In the genomic region with DNA sequence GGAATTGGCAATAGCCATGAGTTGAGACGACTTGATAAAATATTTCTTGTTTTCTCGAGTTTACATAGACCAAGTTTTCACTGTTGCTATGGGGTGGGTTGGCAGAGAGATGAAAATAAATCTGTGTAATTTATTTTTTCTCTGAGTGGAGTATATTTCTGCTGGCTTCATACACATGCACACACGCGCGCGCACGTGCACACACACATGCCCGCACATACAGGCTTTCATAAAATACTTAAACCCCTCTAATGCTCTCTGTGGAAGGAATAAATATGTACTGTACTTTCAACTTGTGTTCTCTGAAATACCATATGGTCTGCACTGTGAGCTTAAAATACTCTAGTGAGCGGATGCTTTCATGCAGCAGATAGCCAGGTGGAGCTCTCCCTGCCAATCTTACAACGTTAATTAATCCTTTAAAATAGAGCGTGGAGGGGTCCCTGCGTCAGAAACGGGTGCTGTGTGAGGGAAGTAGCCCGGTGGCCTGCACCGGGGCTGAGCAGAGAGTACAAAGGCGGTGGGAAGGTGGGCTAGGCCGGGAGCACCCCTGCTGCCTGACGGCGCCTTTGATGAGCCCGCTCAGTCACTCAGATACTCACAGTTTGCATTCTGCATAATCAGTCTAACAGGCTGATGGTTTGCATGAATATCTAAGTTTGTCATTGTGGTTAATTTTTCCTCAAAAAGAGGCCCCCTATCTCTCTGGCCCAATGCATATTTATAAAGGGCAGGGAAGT, we compare ENCODE assay signal across 17 cellular contexts. TPM values are rescaled to one million over a fixed set of nuclear protein-coding genes. Genes with fewer than 3 reads are reported as not detected.
DNase-seq lines count a peak whose midpoint lies in the region; ATAC-seq and TF ChIP-seq lines count a peak whose summit lies in the region.
"Had no signal": no experiment of that assay in that cellular context is flagged by ENCODE, and none has a peak within 500 bp of the region (broad histone marks: within the 10 kb centered on the region; RNA-seq: fewer than 3 reads in every experiment).

No MANE protein-coding gene starts in this region.

- no peak overlapping the region for H3K18ac ChIP-seq in mesendoderm (ENCODE audit: low read length)

- H3K36me3 Mint-ChIP-seq in activated naive CD4-positive, alpha-beta T cell treated with anti-CD3 and anti-CD28 coated beads, Interleukin-2, amount 10 ng/mL, durations not matched to agents 7 days and 5 days = no peaks in the 10 kb centered on the region

- no peak for ATAC-seq in upper lobe of right lung
- ATAC-seq in HG02588 (IDR thresholded peaks at IDR 0.05; ENCODE audit: unreplicated experiment) = no peak
- no peak for ATAC-seq in GM18520 (IDR thresholded peaks at IDR 0.05; ENCODE audit: unreplicated experiment)
- no peak for ATAC-seq in left ventricle myocardium superior

- H2AK5ac ChIP-seq in mesendoderm (ENCODE audit: low read length) = no peak overlapping the region

- no peaks in the 10 kb centered on the region for H3K9me3 ChIP-seq in WERI-Rb-1 (ENCODE audit: severe bottlenecking)
- H3K9me3 ChIP-seq in upper lobe of right lung = no peaks in the 10 kb centered on the region
- H3K9me3 ChIP-seq: A549, MG63 had no signal

- peak overlapping the region; percentile 44 for H3K27ac ChIP-seq in WERI-Rb-1
- no peak overlapping the region for H3K27ac ChIP-seq in mesendoderm (ENCODE audit: low read depth, low read length)
- H3K27ac ChIP-seq in upper lobe of right lung = no peak overlapping the region
- H3K27ac ChIP-seq: A549, KMS-11, PC-9 had no signal

- H3K4me1 ChIP-seq in mesendoderm (ENCODE audit: control insufficient read depth, low read depth, low read length) = no peaks in the 10 kb centered on the region
- no peaks in the 10 kb centered on the region for H3K4me1 ChIP-seq in upper lobe of right lung
- H3K4me1 ChIP-seq: A549 had no signal

- H3K36me3 ChIP-seq in WERI-Rb-1 (no peaks in the 10 kb centered on the region), mesendoderm (ENCODE audit: control insufficient read depth, insufficient read depth, low read length) (no peaks in the 10 kb centered on the region), upper lobe of right lung (no peaks in the 10 kb centered on the region)
- H3K36me3 ChIP-seq: MG63 had no signal

- H3K27ac Mint-ChIP-seq in activated naive CD4-positive, alpha-beta T cell treated with anti-CD3 and anti-CD28 coated beads, Interleukin-2, amount 10 ng/mL, durations not matched to agents 7 days and 5 days = no peak overlapping the region

- no peak overlapping the region for H3K9ac ChIP-seq in mesendoderm (ENCODE audit: low read length)
- H3K9ac ChIP-seq: KMS-11 had no signal

- peaks cover 16% of the 10 kb centered on the region for H3K27me3 Mint-ChIP-seq in activated naive CD4-positive, alpha-beta T cell treated with anti-CD3 and anti-CD28 coated beads, Interleukin-2, amount 10 ng/mL, durations not matched to agents 7 days and 5 days

- H3K4me2 ChIP-seq in mesendoderm (ENCODE audit: low read length) = no peak overlapping the region
- H3K4me2 ChIP-seq: A549, KMS-11, PC-9 had no signal

- H3K79me2 ChIP-seq in mesendoderm (ENCODE audit: control insufficient read depth, insufficient read depth, low read length) = no peaks in the 10 kb centered on the region

- peak; percentile 6 for DNase-seq in activated naive CD4-positive, alpha-beta T cell treated with anti-CD3 and anti-CD28 coated beads, Interleukin-2, amount 10 ng/mL, durations not matched to agents 7 days and 5 days
- DNase-seq in activated naive CD4-positive, alpha-beta T cell treated with anti-CD3 and anti-CD28 coated beads, Interleukin-2, amount 50 U/mL, for 16 hours = no peak
- DNase-seq in WERI-Rb-1 (no peak), mesendoderm (no peak), upper lobe of right lung (peak; percentile 13), left ventricle myocardium superior (no peak)
- DNase-seq: DMS53, MG63, NCI-H1092 treated with DMSO at 0.1 percent for 48 hours, NCI-H2107, NCI-H748 treated with DMSO at 0.1 percent for 48 hours, PC-9, SW 1271 had no signal

- no peaks in the 10 kb centered on the region for H3K9me3 Mint-ChIP-seq in activated naive CD4-positive, alpha-beta T cell treated with anti-CD3 and anti-CD28 coated beads, Interleukin-2, amount 10 ng/mL, durations not matched to agents 7 days and 5 days

- no peak overlapping the region for H3K4me3 Mint-ChIP-seq in activated naive CD4-positive, alpha-beta T cell treated with anti-CD3 and anti-CD28 coated beads, Interleukin-2, amount 10 ng/mL, durations not matched to agents 7 days and 5 days

- no peak overlapping the region for H3K4me3 ChIP-seq in WERI-Rb-1 (ENCODE audit: low read depth, low read length)
- H3K4me3 ChIP-seq in mesendoderm (ENCODE audit: low read length) = no peak overlapping the region
- no peak overlapping the region for H3K4me3 ChIP-seq in upper lobe of right lung
- H3K4me3 ChIP-seq: A549, MG63, PC-9 had no signal

- no peak overlapping the region for H3K23ac ChIP-seq in mesendoderm (ENCODE audit: low read length)

- no peak overlapping the region for H4K8ac ChIP-seq in mesendoderm (ENCODE audit: low read depth, low read length)

- H3K27me3 ChIP-seq in WERI-Rb-1 (ENCODE audit: insufficient read depth, low read depth, severe bottlenecking) = no peaks in the 10 kb centered on the region
- H3K27me3 ChIP-seq in mesendoderm (ENCODE audit: insufficient read depth, low read length, poor library complexity) = no peaks in the 10 kb centered on the region
- H3K27me3 ChIP-seq in upper lobe of right lung = peaks cover 18% of the 10 kb centered on the region
- H3K27me3 ChIP-seq: MG63 had no signal

- CTCF ChIA-PET in activated naive CD4-positive, alpha-beta T cell treated with anti-CD3 and anti-CD28 coated beads, Interleukin-2, amount 10 ng/mL, durations not matched to agents 7 days and 5 days (lab: Charles Lee) = interaction anchor here (0.6 to 4.2 kb wide), 3 partner anchors 16 to 101 kb away, joined by 3 to 28 read pairs (median 4); no protein-coding TSS in a partner anchor

- H2BK15ac ChIP-seq in mesendoderm (replicated peaks; ENCODE audit: low read depth) = no peak overlapping the region

- peaks cover 7% of the 10 kb centered on the region for H3K4me1 Mint-ChIP-seq in activated naive CD4-positive, alpha-beta T cell treated with anti-CD3 and anti-CD28 coated beads, Interleukin-2, amount 10 ng/mL, durations not matched to agents 7 days and 5 days

- TF ChIP-seq CTCF in WERI-Rb-1 (IDR thresholded peaks at IDR 0.05; ENCODE audit: low read depth, low read length) = no peak
- no peak for TF ChIP-seq CTCF in upper lobe of right lung (IDR thresholded peaks at IDR 0.05)

- H3K4ac ChIP-seq in mesendoderm (ENCODE audit: low read depth, low read length) = no peak overlapping the region

- H2BK5ac ChIP-seq in mesendoderm (ENCODE audit: low read length) = no peak overlapping the region

- H3K79me1 ChIP-seq in mesendoderm (ENCODE audit: low read length) = no peaks in the 10 kb centered on the region

- no peak overlapping the region for H4K5ac ChIP-seq in mesendoderm (ENCODE audit: low read length)

- no peak overlapping the region for H2BK120ac ChIP-seq in mesendoderm (ENCODE audit: low read depth, low read length)

- no CpG with 5 or more reads among the region's 20 CpGs for WGBS in mesendoderm (ENCODE audit: extremely low coverage, insufficient coverage, low lambda C conversion rate)

- peak overlapping the region; percentile 3 for H3K56ac ChIP-seq in mesendoderm (ENCODE audit: low read length)

- intact Hi-C loops in upper lobe of right lung (cut with DNase I) = no loop called here
- intact Hi-C loops in left ventricle myocardium superior (cut with micrococcal nuclease) = no loop called here

RNA-seq across cellular contexts. Expression of gene CCNE1, which starts 44.1 kb away (rescaled TPM):
- polyA plus RNA-seq in mesendoderm (2013, experiment 1 of 2) = 36.6 TPM
- polyA plus RNA-seq in mesendoderm (2013, experiment 2 of 2) = 36.5 TPM
- total RNA-seq in upper lobe of right lung (0.55 TPM), left ventricle myocardium superior (3.3 TPM)

Comparison
In these comparisons a context has a peak if more than half of its experiments do, and no peak if none do; other contexts are left out.
1. DNase-seq: peak in activated naive CD4-positive, alpha-beta T cell treated with anti-CD3 and anti-CD28 coated beads, Interleukin-2, amount 10 ng/mL, durations not matched to agents 7 days and 5 days (single experiment) and upper lobe of right lung (single experiment); none in activated naive CD4-positive, alpha-beta T cell treated with anti-CD3 and anti-CD28 coated beads, Interleukin-2, amount 50 U/mL, for 16 hours (single experiment), WERI-Rb-1 (single experiment), mesendoderm (single experiment) and left ventricle myocardium superior (single experiment).